Comparison of ENCODE assay signal across 15 cellular contexts in genomic region chr3:126528800-126529541, GRCh38. TPM values are rescaled to one million over a fixed set of nuclear protein-coding genes. Genes with fewer than 3 reads are reported as not detected.
A peak's percentile ranks its signal among the peaks of the same experiment; 100 is the strongest.
DNase-seq lines count a peak whose midpoint lies in the region; ATAC-seq and TF ChIP-seq lines count a peak whose summit lies in the region.
"Had no signal": no experiment of that assay in that cellular context is flagged by ENCODE, and none has a peak within 500 bp of the region (broad histone marks: within the 10 kb centered on the region; RNA-seq: fewer than 3 reads in every experiment).

No MANE protein-coding gene starts in this region.

- H3K9ac ChIP-seq in MM.1S (ENCODE audit: low read length) = no peak overlapping the region
- H3K9ac ChIP-seq: neural progenitor cell had no signal

- intact Hi-C loops in posterior vena cava (cut with DNase I) = loop anchor here in 1 of 2 donors (10.0 kb wide), 1 partner anchor 1006 kb away; no protein-coding TSS in a partner anchor

- H3K27me3 ChIP-seq in MM.1S (replicated peaks; ENCODE audit: insufficient read depth, low read length) = peaks cover 29% of the 10 kb centered on the region

- DNase-seq in EH (ENCODE audit: low read depth) (peak; percentile 26), SIG-M5 (lab: John Stamatoyannopoulos, UW) (peak; percentile 45), glutamatergic neuron (peak; percentile 10), posterior vena cava (ENCODE audit: low spot score) (peak; percentile 64), MM.1S (no peak), superior temporal gyrus (ENCODE audit: extremely low spot score) (no peak)
- DNase-seq: DMS79; Karpas-422; stimulated activated CD4-positive, alpha-beta T cell treated with anti-CD3 and anti-CD28 coated beads, Interleukin-2, amount 100 ng/mL, for 48 hours; stimulated activated naive CD8-positive, alpha-beta T cell treated with anti-CD3 and anti-CD28 coated beads, Interleukin-15, amount 100 ng/mL, for 72 hours had no signal

- no peak overlapping the region for H3K4me3 Mint-ChIP-seq in glutamatergic neuron (ENCODE audit: unreplicated experiment)
- H3K4me3 Mint-ChIP-seq: neural progenitor cell; stimulated activated naive CD8-positive, alpha-beta T cell treated with anti-CD3 and anti-CD28 coated beads, Interleukin-15, amount 100 ng/mL, for 72 hours had no signal

- H3K27ac ChIP-seq in MM.1S (ENCODE audit: low read length) = no peak overlapping the region
- H3K27ac ChIP-seq: neural progenitor cell had no signal

- peaks cover 2% of the 10 kb centered on the region for H3K9me3 Mint-ChIP-seq in glutamatergic neuron (ENCODE audit: unreplicated experiment)
- H3K9me3 Mint-ChIP-seq: neural progenitor cell; stimulated activated naive CD8-positive, alpha-beta T cell treated with anti-CD3 and anti-CD28 coated beads, Interleukin-15, amount 100 ng/mL, for 72 hours had no signal

- no peak overlapping the region for H2AFZ ChIP-seq in MM.1S (ENCODE audit: low read length)
- H2AFZ ChIP-seq: neural progenitor cell had no signal

- H3K4me2 ChIP-seq in MM.1S (ENCODE audit: low read depth, low read length) = no peak overlapping the region
- H3K4me2 ChIP-seq: neural progenitor cell had no signal

- H3F3A ChIP-seq in MM.1S (ENCODE audit: insufficient read depth, low read length) = no peaks in the 10 kb centered on the region

- H3K27ac Mint-ChIP-seq in glutamatergic neuron (ENCODE audit: unreplicated experiment) = no peak overlapping the region
- H3K27ac Mint-ChIP-seq: neural progenitor cell; stimulated activated naive CD8-positive, alpha-beta T cell treated with anti-CD3 and anti-CD28 coated beads, Interleukin-15, amount 100 ng/mL, for 72 hours had no signal

- no peaks in the 10 kb centered on the region for H3K36me3 ChIP-seq in MM.1S (replicated peaks; ENCODE audit: insufficient read depth, low read length)
- H3K36me3 ChIP-seq: neural progenitor cell had no signal

- no peaks in the 10 kb centered on the region for H3K4me1 Mint-ChIP-seq in glutamatergic neuron (ENCODE audit: low read depth, unreplicated experiment)
- H3K4me1 Mint-ChIP-seq: neural progenitor cell; stimulated activated naive CD8-positive, alpha-beta T cell treated with anti-CD3 and anti-CD28 coated beads, Interleukin-15, amount 100 ng/mL, for 72 hours had no signal

- no peaks in the 10 kb centered on the region for H3K36me3 Mint-ChIP-seq in glutamatergic neuron (ENCODE audit: unreplicated experiment)
- H3K36me3 Mint-ChIP-seq: neural progenitor cell had no signal

- no peak overlapping the region for H3K4me3 ChIP-seq in MM.1S (ENCODE audit: low read length)
- H3K4me3 ChIP-seq: neural progenitor cell had no signal

- peaks cover 4% of the 10 kb centered on the region for H3K27me3 Mint-ChIP-seq in glutamatergic neuron (ENCODE audit: unreplicated experiment)

- ATAC-seq in HG03520 (IDR thresholded peaks at IDR 0.05; ENCODE audit: unreplicated experiment) = no peak
- no peak for ATAC-seq in GM18511 (IDR thresholded peaks at IDR 0.05; ENCODE audit: unreplicated experiment)
- ATAC-seq: activated CD4-positive, CD25-positive, alpha-beta regulatory T cell treated with anti-CD3 and anti-CD28 coated beads, Interleukin-2, amount 50 U/mL, for 24 hours had no signal

- TF ChIP-seq CTCF in glutamatergic neuron (IDR thresholded peaks at IDR 0.05; ENCODE audit: partially characterized antibody, unreplicated experiment) = no peak
- no peak for TF ChIP-seq CTCF in MM.1S (IDR thresholded peaks at IDR 0.05; ENCODE audit: low read length)

- H3K4me1 ChIP-seq in MM.1S (ENCODE audit: low read length) = no peaks in the 10 kb centered on the region
- H3K4me1 ChIP-seq: neural progenitor cell had no signal

- no peaks in the 10 kb centered on the region for H3K79me2 ChIP-seq in MM.1S (ENCODE audit: low read length)

- H3K9me3 ChIP-seq in MM.1S (replicated peaks; ENCODE audit: insufficient read depth, low read length) = no peaks in the 10 kb centered on the region

- H3K9me2 ChIP-seq in MM.1S (replicated peaks; ENCODE audit: insufficient read depth, low read length) = no peaks in the 10 kb centered on the region

- H4K20me1 ChIP-seq in MM.1S (ENCODE audit: insufficient read depth, low read length) = no peaks in the 10 kb centered on the region

RNA-seq across cellular contexts. Expression of gene CHST13, which starts 5.0 kb away (rescaled TPM):
- total RNA-seq in glutamatergic neuron (ENCODE audit: unreplicated experiment) (not detected), posterior vena cava (under 1 TPM; 0.86 to 0.88 TPM)
- total RNA-seq: NCI-H460 had no signal

RNA-seq across cellular contexts. Expression of gene UROC1, which starts 11.4 kb away (rescaled TPM):
- total RNA-seq in glutamatergic neuron (ENCODE audit: unreplicated experiment) = not detected
- total RNA-seq in posterior vena cava = not detected
- total RNA-seq: NCI-H460 had no signal

RNA-seq across cellular contexts. Expression of gene C3orf22, which starts 29.8 kb away (rescaled TPM):
- total RNA-seq in glutamatergic neuron (ENCODE audit: unreplicated experiment) (not detected), posterior vena cava (not detected)
- total RNA-seq: NCI-H460 had no signal

RNA-seq across cellular contexts. Expression of gene ZXDC, which starts 53.3 kb away (rescaled TPM):
- total RNA-seq in glutamatergic neuron (ENCODE audit: unreplicated experiment) = 39.5 TPM
- total RNA-seq in posterior vena cava = 10 to 100 TPM; 26.8 to 26.9 TPM

Comparison
In these comparisons a context has a peak if more than half of its experiments do, and no peak if none do; other contexts are left out.
1. DNase-seq: peak in EH (single experiment), SIG-M5 (single experiment), glutamatergic neuron (single experiment) and posterior vena cava (single experiment); none in MM.1S (single experiment) and superior temporal gyrus (single experiment).